8 cellular contexts compared by ENCODE assay signal in the genomic region with DNA sequence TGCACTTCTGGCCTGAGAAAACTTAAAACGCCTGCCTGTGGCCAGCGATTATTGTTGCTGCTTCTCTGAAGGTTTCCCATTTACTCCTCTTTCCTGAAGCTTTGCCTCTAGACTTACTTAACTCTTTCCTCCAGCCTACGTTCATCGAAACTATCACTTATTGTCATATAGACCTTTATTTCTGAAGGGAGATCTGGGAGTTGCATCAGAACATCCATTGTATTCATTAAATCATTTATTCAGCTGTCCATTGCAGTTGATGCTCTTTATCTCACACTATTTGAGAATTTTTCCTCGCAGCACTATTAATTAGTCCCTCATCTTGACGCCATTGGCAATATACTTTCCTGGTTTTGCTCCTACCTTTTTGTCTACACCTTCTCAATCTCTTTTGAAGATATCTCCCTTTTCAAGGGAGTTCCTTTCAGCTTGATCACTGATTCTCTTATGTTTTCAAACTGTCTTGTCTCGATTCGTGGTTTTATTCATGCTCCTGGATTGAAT. TPM values are rescaled to one million over a fixed set of nuclear protein-coding genes. Genes with fewer than 3 reads are reported as not detected.
DNase-seq lines count a peak whose midpoint lies in the region; ATAC-seq, FAIRE-seq and TF ChIP-seq lines count a peak whose summit lies in the region.

No MANE protein-coding gene starts in this region.

- H3K36me3 ChIP-seq in Peyer's patch (no peaks in the 10 kb centered on the region), esophagus (ENCODE audit: control insufficient read depth in 2 of 2, insufficient read depth in 2 of 2, low read length in 1 of 2) (no peaks in the 10 kb centered on the region), parathyroid adenoma (ENCODE audit: control insufficient read depth, insufficient read depth, low read length) (no peaks in the 10 kb centered on the region)

- TF ChIP-seq POLR2A in Peyer's patch (IDR thresholded peaks at IDR 0.05) = no peak

- H3K9me3 Mint-ChIP-seq in Calu3 (ENCODE audit: low read depth, unreplicated experiment) = peaks cover 22% of the 10 kb centered on the region

- H3K79me2 ChIP-seq in parathyroid adenoma = no peaks in the 10 kb centered on the region

- peak overlapping the region; percentile 54 for H3K4me2 ChIP-seq in parathyroid adenoma (ENCODE audit: low read length)

- DNase-seq in Calu3 (no peak), Peyer's patch (no peak), frontal cortex (ENCODE audit: low spot score in 2 of 2) (no peak), ACHN (no peak)
- no peak for DNase-seq in stimulated activated CD4-positive, alpha-beta T cell treated with anti-CD3 and anti-CD28 coated beads, Interleukin-4, amount 100 ng/mL, for 4 hours

- H3K27ac ChIP-seq in Peyer's patch (peak overlapping the region; percentile 91 to 99 (median 94)), esophagus (ENCODE audit: low read depth in 2 of 2, low read length in 1 of 2) (peak overlapping the region; percentile 85 to 99), parathyroid adenoma (peak overlapping the region; percentile 39)

- H3K4me3 ChIP-seq in Peyer's patch = peak overlapping the region; percentile 65 to 78 (median 70)
- H3K4me3 ChIP-seq in esophagus (ENCODE audit: low read depth in 1 of 2, low read length in 2 of 2) = peak overlapping the region; percentile 68 to 91
- H3K4me3 ChIP-seq in parathyroid adenoma (ENCODE audit: low read depth, low read length) = peak overlapping the region; percentile 54

- H3K27me3 ChIP-seq in Peyer's patch (no peaks in the 10 kb centered on the region), esophagus (ENCODE audit: control insufficient read depth in 1 of 2, insufficient read depth in 2 of 2, low read length in 2 of 2) (peaks cover 0 to 3% of the 10 kb centered on the region in 2 donors), parathyroid adenoma (ENCODE audit: control insufficient read depth, insufficient read depth, low read length) (no peaks in the 10 kb centered on the region)

- peak overlapping the region; percentile 99 for H3K27ac Mint-ChIP-seq in Calu3 (ENCODE audit: unreplicated experiment)

- H3K4me1 Mint-ChIP-seq in Calu3 (ENCODE audit: low read depth, unreplicated experiment) = peaks cover 22% of the 10 kb centered on the region

- intact Hi-C loops in Calu3 (cut with micrococcal nuclease; ENCODE audit: unreplicated experiment) = no loop called here

- peaks cover 53% of the 10 kb centered on the region for H3K36me3 Mint-ChIP-seq in Calu3 (ENCODE audit: insufficient read depth, unreplicated experiment)

- peak overlapping the region; percentile 42 for H2AFZ ChIP-seq in parathyroid adenoma

- ATAC-seq in GM19324 (IDR thresholded peaks at IDR 0.05; ENCODE audit: low FRiP score, unreplicated experiment) = no peak

- no peaks in the 10 kb centered on the region for H3K27me3 Mint-ChIP-seq in Calu3 (ENCODE audit: unreplicated experiment)

- no peak for FAIRE-seq in frontal cortex (lab: Jason Lieb, UNC)

- in situ Hi-C loops in ACHN (cut with HindIII; ENCODE audit: low pct_ligation_motif_present, low pct_unique_long_range_greater_than_20kb, low sequenced_read_pairs) = no loop called here

- TF ChIP-seq CTCF in Calu3 (IDR thresholded peaks at IDR 0.05; ENCODE audit: unreplicated experiment) (no peak), Peyer's patch (IDR thresholded peaks at IDR 0.05) (no peak), parathyroid adenoma (IDR thresholded peaks at IDR 0.05) (no peak)

- H3K9ac ChIP-seq in parathyroid adenoma = no peak overlapping the region

- WGBS in esophagus, 2 donors = 48% methylated on average over 8 of the region's 8 CpGs

- peak overlapping the region; percentile 75 for H3K4me3 Mint-ChIP-seq in Calu3 (ENCODE audit: low read depth, unreplicated experiment)

- peaks cover 0 to 4% (median 0%) of the 10 kb centered on the region in 4 donors for H3K4me1 ChIP-seq in Peyer's patch
- no peaks in the 10 kb centered on the region for H3K4me1 ChIP-seq in esophagus (ENCODE audit: control insufficient read depth in 2 of 2, insufficient read depth in 2 of 2, low read length in 1 of 2)
- H3K4me1 ChIP-seq in parathyroid adenoma = no peaks in the 10 kb centered on the region

- peaks cover 0 to 24% (median 13%) of the 10 kb centered on the region in 4 donors for H3K9me3 ChIP-seq in Peyer's patch
- peaks cover 0 to 4% of the 10 kb centered on the region in 2 donors for H3K9me3 ChIP-seq in esophagus (ENCODE audit: control insufficient read depth in 2 of 2, insufficient read depth in 1 of 2, low read depth in 1 of 2, low read length in 1 of 2)
- no peaks in the 10 kb centered on the region for H3K9me3 ChIP-seq in parathyroid adenoma (ENCODE audit: control insufficient read depth, low read length)

- CTCF ChIA-PET in Calu3 (lab: Charles Lee) = interaction anchor here (0.6 kb wide), 1 partner anchor 153 kb away, joined by 3 read pairs; no protein-coding TSS in a partner anchor

- BruUV-seq in Calu3 (replicated peaks; lab: Mats Ljungman, UMichigan) = TSS peak; percentile 89

RNA-seq across cellular contexts. Expression of a gene that starts 0.7 kb away (rescaled TPM):
- total RNA-seq in Calu3 (2022) = 17.9 and 19.8 TPM in 2 replicates
- 10 to 100 TPM in 1 of 4 donors, 1 to 10 TPM in 3; 6.0 to 10.7 (median 7.5) TPM for total RNA-seq in Peyer's patch
- polyA plus RNA-seq in esophagus = 1 to 10 TPM; 3.8 to 5.5 TPM
- total RNA-seq in frontal cortex = 20.8 TPM

Comparison
In these comparisons a context has a peak if more than half of its experiments do, and no peak if none do; other contexts are left out.
1. H3K27ac ChIP-seq: peak in every context shown above with its lines; median percentile 94 in Peyer's patch; 92 in esophagus; 39 in parathyroid adenoma.